In genomic region chrY:26671078-26671879, GRCh38 we compare ENCODE assay signal across 8 cellular contexts.
DNase-seq lines count a peak whose midpoint lies in the region; ATAC-seq and TF ChIP-seq lines count a peak whose summit lies in the region.
"Not testable (repeated sequence)": the region's sequence is repeated elsewhere in the genome, so short reads cannot be mapped to it uniquely, and the experiment has no call there.

No MANE protein-coding gene starts in this region.

- not testable (repeated sequence) for H3K27ac Mint-ChIP-seq in activated CD4-positive, alpha-beta T cell treated with anti-CD3 and anti-CD28 coated beads, Interleukin-2, amount 10 ng/mL, durations not matched to agents 7 days and 5 days; activated naive CD8-positive, alpha-beta T cell treated with anti-CD3 and anti-CD28 coated beads, Interleukin-2, amount 50 U/mL, for 24 hours

- 76% methylated on average over 14 of the region's 14 CpGs for WGBS in mesenchymal stem cell

- H2BK15ac ChIP-seq in mesenchymal stem cell (ENCODE audit: low read depth, poor library complexity, severe bottlenecking) = not testable (repeated sequence)

- H3K27me3 ChIP-seq in mesenchymal stem cell (ENCODE audit: control insufficient read depth in 1 of 2, insufficient read depth in 1 of 2, low read length in 2 of 2) = not testable (repeated sequence)

- H2BK120ac ChIP-seq in mesenchymal stem cell (ENCODE audit: low read depth, low read length) = not testable (repeated sequence)

- peaks cover 19% of the 10 kb centered on the region for H3K36me3 Mint-ChIP-seq in activated CD4-positive, alpha-beta T cell treated with anti-CD3 and anti-CD28 coated beads, Interleukin-2, amount 10 ng/mL, durations not matched to agents 7 days and 5 days (ENCODE audit: low read depth)
- H3K36me3 Mint-ChIP-seq in activated naive CD8-positive, alpha-beta T cell treated with anti-CD3 and anti-CD28 coated beads, Interleukin-2, amount 50 U/mL, for 24 hours (ENCODE audit: low read depth) = peaks cover 28% of the 10 kb centered on the region

- not testable (repeated sequence) for H2BK12ac ChIP-seq in mesenchymal stem cell (ENCODE audit: low read length in 2 of 2)

- peak overlapping the region; percentile 1 for H4K91ac ChIP-seq in mesenchymal stem cell (ENCODE audit: low read length)

- ATAC-seq in GM21390 (IDR thresholded peaks at IDR 0.05; ENCODE audit: unreplicated experiment) (peak; percentile 60), HG03460 (IDR thresholded peaks at IDR 0.05; ENCODE audit: unreplicated experiment) (peak; percentile 54)
- ATAC-seq in activated naive CD8-positive, alpha-beta T cell treated with anti-CD3 and anti-CD28 coated beads, Interleukin-2, amount 50 U/mL, for 24 hours = peak; percentile 72

- TF ChIP-seq CTCF in fibroblast of pulmonary artery (IDR thresholded peaks at IDR 0.05; ENCODE audit: low read length, missing control alignments) = not testable (repeated sequence)

- DNase-seq in Ammon's horn (ENCODE audit: low spot score) = peak; percentile 74
- DNase-seq in activated CD4-positive, alpha-beta T cell treated with anti-CD3 and anti-CD28 coated beads, Interleukin-2, amount 10 ng/mL, durations not matched to agents 7 days and 5 days = peak; percentile 38
- DNase-seq in activated naive CD8-positive, alpha-beta T cell treated with anti-CD3 and anti-CD28 coated beads, Interleukin-2, amount 50 U/mL, for 24 hours = peak; percentile 21
- DNase-seq in fibroblast of pulmonary artery (ENCODE audit: low read depth) = peak; percentile 27
- peak; percentile 39 for DNase-seq in mesenchymal stem cell
- peak in 2 of 3 experiments; percentile 8 to 22 for DNase-seq in stimulated activated CD4-positive, alpha-beta T cell treated with anti-CD3 and anti-CD28 coated beads, TNF-alpha, amount 100 ng/mL, for 24 hours (ENCODE audit: low read depth in 3 of 3)

- not testable (repeated sequence) for H3K18ac ChIP-seq in mesenchymal stem cell (ENCODE audit: low read depth in 1 of 2, low read length in 2 of 2)

- H2AK5ac ChIP-seq in mesenchymal stem cell (ENCODE audit: low read length, severe bottlenecking) = not testable (repeated sequence)

- not testable (repeated sequence) for H3K4me1 Mint-ChIP-seq in activated CD4-positive, alpha-beta T cell treated with anti-CD3 and anti-CD28 coated beads, Interleukin-2, amount 10 ng/mL, durations not matched to agents 7 days and 5 days; activated naive CD8-positive, alpha-beta T cell treated with anti-CD3 and anti-CD28 coated beads, Interleukin-2, amount 50 U/mL, for 24 hours

- not testable (repeated sequence) for H3K79me1 ChIP-seq in mesenchymal stem cell (replicated peaks; ENCODE audit: low read length, poor library complexity, severe bottlenecking)

- not testable (repeated sequence) for H3K4me3 ChIP-seq in fibroblast of pulmonary artery (replicated peaks; ENCODE audit: low read depth, low read length); mesenchymal stem cell (ENCODE audit: insufficient read depth in 1 of 2, low read depth in 1 of 2, low read length in 2 of 2)

- H3K23ac ChIP-seq in mesenchymal stem cell (ENCODE audit: low read length in 2 of 2) = not testable (repeated sequence)

- not testable (repeated sequence) for H3K4ac ChIP-seq in mesenchymal stem cell (ENCODE audit: low read depth in 1 of 2, low read length in 2 of 2)

- not testable (repeated sequence) for H4K8ac ChIP-seq in mesenchymal stem cell (ENCODE audit: low read length)

- not testable (repeated sequence) for H3K36me3 ChIP-seq in mesenchymal stem cell (ENCODE audit: control insufficient read depth in 1 of 2, insufficient read depth in 2 of 2, low read depth in 1 of 2, low read length in 2 of 2)

- H3K4me2 ChIP-seq in mesenchymal stem cell (ENCODE audit: low read length, poor library complexity, severe bottlenecking) = not testable (repeated sequence)

- H2BK5ac ChIP-seq in mesenchymal stem cell (ENCODE audit: low read depth, low read length, poor library complexity, severe bottlenecking) = not testable (repeated sequence)

- not testable (repeated sequence) for H3K14ac ChIP-seq in mesenchymal stem cell (ENCODE audit: low read length in 2 of 2)

- not testable (repeated sequence) for H2AFZ ChIP-seq in mesenchymal stem cell (ENCODE audit: low read depth, low read length)

- POLR2A ChIA-PET in activated CD4-positive, alpha-beta T cell treated with anti-CD3 and anti-CD28 coated beads, Interleukin-2, amount 10 ng/mL, durations not matched to agents 7 days and 5 days (lab: Charles Lee) = not testable (repeated sequence)

- H3K27ac ChIP-seq in mesenchymal stem cell (ENCODE audit: low read length, poor library complexity, severe bottlenecking) = not testable (repeated sequence)

- not testable (repeated sequence) for H3K4me3 Mint-ChIP-seq in activated CD4-positive, alpha-beta T cell treated with anti-CD3 and anti-CD28 coated beads, Interleukin-2, amount 10 ng/mL, durations not matched to agents 7 days and 5 days; activated naive CD8-positive, alpha-beta T cell treated with anti-CD3 and anti-CD28 coated beads, Interleukin-2, amount 50 U/mL, for 24 hours

- CTCF ChIA-PET in activated CD4-positive, alpha-beta T cell treated with anti-CD3 and anti-CD28 coated beads, Interleukin-2, amount 10 ng/mL, durations not matched to agents 7 days and 5 days (lab: Charles Lee) = not testable (repeated sequence)

- not testable (repeated sequence) for H3K4me1 ChIP-seq in mesenchymal stem cell (ENCODE audit: control insufficient read depth, insufficient read depth, low read depth, low read length)

- peaks cover 27% of the 10 kb centered on the region for H3K9me3 Mint-ChIP-seq in activated CD4-positive, alpha-beta T cell treated with anti-CD3 and anti-CD28 coated beads, Interleukin-2, amount 10 ng/mL, durations not matched to agents 7 days and 5 days
- peaks cover 32% of the 10 kb centered on the region for H3K9me3 Mint-ChIP-seq in activated naive CD8-positive, alpha-beta T cell treated with anti-CD3 and anti-CD28 coated beads, Interleukin-2, amount 50 U/mL, for 24 hours

- not testable (repeated sequence) for H3K9me3 ChIP-seq in mesenchymal stem cell (ENCODE audit: control insufficient read depth, low read length)

- not testable (repeated sequence) for H3K27me3 Mint-ChIP-seq in activated CD4-positive, alpha-beta T cell treated with anti-CD3 and anti-CD28 coated beads, Interleukin-2, amount 10 ng/mL, durations not matched to agents 7 days and 5 days; activated naive CD8-positive, alpha-beta T cell treated with anti-CD3 and anti-CD28 coated beads, Interleukin-2, amount 50 U/mL, for 24 hours

- H3K9ac ChIP-seq in mesenchymal stem cell (ENCODE audit: low read length) = not testable (repeated sequence)

Comparison
In these comparisons a context has a peak if more than half of its experiments do, and no peak if none do; other contexts are left out.
1. DNase-seq: peak in every context shown above with its lines; median percentile 74 in Ammon's horn; 39 in mesenchymal stem cell; 38 in activated CD4-positive, alpha-beta T cell treated with anti-CD3 and anti-CD28 coated beads, Interleukin-2, amount 10 ng/mL, durations not matched to agents 7 days and 5 days; 27 in fibroblast of pulmonary artery; 21 in activated naive CD8-positive, alpha-beta T cell treated with anti-CD3 and anti-CD28 coated beads, Interleukin-2, amount 50 U/mL, for 24 hours; 15 in stimulated activated CD4-positive, alpha-beta T cell treated with anti-CD3 and anti-CD28 coated beads, TNF-alpha, amount 100 ng/mL, for 24 hours.